Comparison of ENCODE assay signal across 8 cellular contexts in genomic region chr9:121200346-121200745, GRCh38. TPM values are rescaled to one million over a fixed set of nuclear protein-coding genes. Genes with fewer than 3 reads are reported as not detected.
DNase-seq lines count a peak whose midpoint lies in the region; ATAC-seq and TF ChIP-seq lines count a peak whose summit lies in the region.

No MANE protein-coding gene starts in this region.

- no peak for DNase-seq in stimulated activated naive CD8-positive, alpha-beta T cell treated with anti-CD3 and anti-CD28 coated beads, Interleukin-15, Interleukin-2, amounts not matched to agents 100 U/mL and 50 U/mL, for 24 hours
- DNase-seq in MCF 10A (ENCODE audit: unreplicated experiment) (no peak), mucosa of descending colon (peak in 1 of 3 donors; percentile 31), SIG-M5 treated with dmso at 0.1 percent for 504 hours (lab: John Stamatoyannopoulos, UW; ENCODE audit: unreplicated experiment) (no peak), SKM-1 treated with dmso at 0.1 percent for 144 hours (lab: John Stamatoyannopoulos, UW; ENCODE audit: unreplicated experiment) (no peak)
- no peak for DNase-seq in stimulated activated CD4-positive, alpha-beta T cell treated with anti-CD3 and anti-CD28 coated beads, Interleukin-15, amount 100 ng/mL, for 24 hours

- TF ChIP-seq CTCF in MCF 10A (IDR thresholded peaks at IDR 0.05; ENCODE audit: unreplicated experiment): no peak
- no peak for TF ChIP-seq CTCF in mucosa of descending colon (IDR thresholded peaks at IDR 0.05)

- H3K4me1 ChIP-seq in mucosa of descending colon (ENCODE audit: low read depth): peaks cover 40% of the 10 kb centered on the region

- H3K4me3 ChIP-seq in mucosa of descending colon: peak overlapping the region; percentile 91

- H3K36me3 Mint-ChIP-seq in stimulated activated naive CD8-positive, alpha-beta T cell treated with anti-CD3 and anti-CD28 coated beads, Interleukin-15, Interleukin-2, amounts not matched to agents 100 ng/mL and 50 ng/mL, for 24 hours (ENCODE audit: low read depth): peaks cover 9% of the 10 kb centered on the region
- peaks cover 5% of the 10 kb centered on the region for H3K36me3 Mint-ChIP-seq in MCF 10A (ENCODE audit: insufficient read depth, unreplicated experiment)

- peak overlapping the region; percentile 92 for H3K4me3 Mint-ChIP-seq in stimulated activated naive CD8-positive, alpha-beta T cell treated with anti-CD3 and anti-CD28 coated beads, Interleukin-15, Interleukin-2, amounts not matched to agents 100 ng/mL and 50 ng/mL, for 24 hours
- H3K4me3 Mint-ChIP-seq in MCF 10A (ENCODE audit: unreplicated experiment): peak overlapping the region; percentile 83

- H3K36me3 ChIP-seq in mucosa of descending colon (ENCODE audit: low read depth): no peaks in the 10 kb centered on the region

- H3K9me3 Mint-ChIP-seq in stimulated activated naive CD8-positive, alpha-beta T cell treated with anti-CD3 and anti-CD28 coated beads, Interleukin-15, Interleukin-2, amounts not matched to agents 100 ng/mL and 50 ng/mL, for 24 hours: no peaks in the 10 kb centered on the region
- no peaks in the 10 kb centered on the region for H3K9me3 Mint-ChIP-seq in MCF 10A (ENCODE audit: unreplicated experiment)

- POLR2A ChIA-PET in MCF 10A (lab: Yijun Ruan, JAX): interaction anchor here (0.6 to 5.0 kb wide), 18 partner anchors 11 to 748 kb away, joined by 3 to 40 read pairs (median 6); partner anchors contain the start of gene CNTRL

- intact Hi-C loops in MCF 10A (cut with micrococcal nuclease) (loop anchor here (5.0 kb wide), 1 partner anchor 128 kb away; the partner anchor contains the start of gene CNTRL), mucosa of descending colon (cut with DNase I, micrococcal nuclease) (no loop called here)

- CTCF ChIA-PET in MCF 10A (lab: Yijun Ruan, JAX): interaction anchor here (0.7 to 2.7 kb wide), 5 partner anchors 12 to 200 kb away, joined by 3 to 14 read pairs (median 9); no protein-coding TSS in a partner anchor

- TSS peak; percentile 32 for BruUV-seq in MCF 10A (replicated peaks; lab: Mats Ljungman, UMichigan)

- H3K4me1 Mint-ChIP-seq in stimulated activated naive CD8-positive, alpha-beta T cell treated with anti-CD3 and anti-CD28 coated beads, Interleukin-15, Interleukin-2, amounts not matched to agents 100 ng/mL and 50 ng/mL, for 24 hours (ENCODE audit: low read depth): peaks cover 65% of the 10 kb centered on the region
- H3K4me1 Mint-ChIP-seq in MCF 10A (ENCODE audit: insufficient read depth, unreplicated experiment): peaks cover 42% of the 10 kb centered on the region

- no peak for ATAC-seq in stimulated activated naive CD8-positive, alpha-beta T cell treated with anti-CD3 and anti-CD28 coated beads, Interleukin-15, Interleukin-2, amounts not matched to agents 100 U/mL and 50 U/mL, for 24 hours
- peak; percentile 45 for ATAC-seq in mucosa of descending colon
- no peak for ATAC-seq in HG02870 (IDR thresholded peaks at IDR 0.05; ENCODE audit: unreplicated experiment)

- H3K27me3 Mint-ChIP-seq in stimulated activated naive CD8-positive, alpha-beta T cell treated with anti-CD3 and anti-CD28 coated beads, Interleukin-15, Interleukin-2, amounts not matched to agents 100 ng/mL and 50 ng/mL, for 24 hours: no peaks in the 10 kb centered on the region
- no peaks in the 10 kb centered on the region for H3K27me3 Mint-ChIP-seq in MCF 10A (ENCODE audit: insufficient read depth, unreplicated experiment)

- peak overlapping the region; percentile 89 for H3K27ac Mint-ChIP-seq in stimulated activated naive CD8-positive, alpha-beta T cell treated with anti-CD3 and anti-CD28 coated beads, Interleukin-15, Interleukin-2, amounts not matched to agents 100 ng/mL and 50 ng/mL, for 24 hours
- peak overlapping the region; percentile 81 for H3K27ac Mint-ChIP-seq in MCF 10A (ENCODE audit: low read depth, unreplicated experiment)

- no peaks in the 10 kb centered on the region for H3K9me3 ChIP-seq in mucosa of descending colon

RNA-seq across cellular contexts. Expression of gene RAB14, which starts 1.3 kb away (rescaled TPM):
- total RNA-seq in MCF 10A (2022): 65.8 and 77.0 TPM in 2 replicates
- 10 to 100 TPM; 70.1 to 87.2 (median 76.2) TPM for total RNA-seq in mucosa of descending colon
